24 cellular contexts compared by ENCODE assay signal in genomic region chr11:69243496-69244200, GRCh38. TPM values are rescaled to one million over a fixed set of nuclear protein-coding genes. Genes with fewer than 3 reads are reported as not detected.
A peak's percentile ranks its signal among the peaks of the same experiment; 100 is the strongest.
DNase-seq lines count a peak whose midpoint lies in the region; ATAC-seq and TF ChIP-seq lines count a peak whose summit lies in the region.
"Had no signal": no experiment of that assay in that cellular context is flagged by ENCODE, and none has a peak within 500 bp of the region (broad histone marks: within the 10 kb centered on the region; RNA-seq: fewer than 3 reads in every experiment).

No MANE protein-coding gene starts in this region.

- peak; percentile 5 for DNase-seq in DMS 273 (lab: John Stamatoyannopoulos, UW; ENCODE audit: unreplicated experiment)
- DNase-seq in DMS 273 treated with DMSO at 0.1 percent for 48 hours (lab: John Stamatoyannopoulos, UW) = no peak
- DNase-seq in NCI-H524 (lab: John Stamatoyannopoulos, UW) = peak; percentile 35 to 77
- DNase-seq in left lobe of liver (ENCODE audit: low spot score) = peak; percentile 21
- peak; percentile 42 for DNase-seq in type B pancreatic cell (ENCODE audit: extremely low spot score, unreplicated experiment)
- no peak for DNase-seq in activated T-cell treated with anti-CD3 and anti-CD28 coated beads, Interleukin-2, amount 50 U/mL, for 1 hour
- DNase-seq in NCI-H748 (lab: John Stamatoyannopoulos, UW; ENCODE audit: unreplicated experiment) = no peak
- no peak for DNase-seq in H7
- DNase-seq: ACHN; CD4-positive, alpha-beta T cell; COR-L47; DND-41; GM23248; HCEC 1CT; NCI-H1105; NCI-H146; NCI-H2029; NCI-H2227 treated with DMSO at 0.1 percent for 48 hours; NCI-H510A; NCI-H82; SJCRH30 had no signal

- no peaks in the 10 kb centered on the region for H3K36me3 ChIP-seq in H7 (replicated peaks; ENCODE audit: control insufficient read depth, insufficient read depth, low read length)
- H3K36me3 ChIP-seq: BLaER1, Peyer's patch, SJCRH30 had no signal

- no peak for ATAC-seq in left lobe of liver
- ATAC-seq: GM12878 had no signal

- H3K27me3 Mint-ChIP-seq in type B pancreatic cell = peaks cover 7% of the 10 kb centered on the region
- H3K27me3 Mint-ChIP-seq: CD4-positive, alpha-beta T cell had no signal

- peaks cover 12% of the 10 kb centered on the region for H3K4me1 Mint-ChIP-seq in type B pancreatic cell (ENCODE audit: unreplicated experiment)

- no peak overlapping the region for H3K4me3 Mint-ChIP-seq in type B pancreatic cell
- H3K4me3 Mint-ChIP-seq: CD4-positive, alpha-beta T cell had no signal

- H3K36me3 Mint-ChIP-seq in type B pancreatic cell = no peaks in the 10 kb centered on the region

- no peak overlapping the region for H3K27ac Mint-ChIP-seq in type B pancreatic cell
- H3K27ac Mint-ChIP-seq: CD4-positive, alpha-beta T cell had no signal

- no peak for TF ChIP-seq CTCF in type B pancreatic cell (conservative IDR thresholded peaks at IDR 0.05)

- H3K9me3 Mint-ChIP-seq in type B pancreatic cell = peaks cover 5% of the 10 kb centered on the region

- no peaks in the 10 kb centered on the region for H3K27me3 ChIP-seq in H7 (ENCODE audit: control insufficient read depth, insufficient read depth, low read length)
- H3K27me3 ChIP-seq: BLaER1, Peyer's patch, SJCRH30 had no signal

- no peak overlapping the region for H3K4me3 ChIP-seq in H7 (ENCODE audit: insufficient read depth, low read depth, low read length)
- H3K4me3 ChIP-seq: BLaER1, GM12878, GM23248, Peyer's patch, SJCRH30 had no signal

RNA-seq across cellular contexts. Expression of gene MYEOV, which starts 50.3 kb away (rescaled TPM):
- total RNA-seq in left lobe of liver = 0.78 TPM
- total RNA-seq in type B pancreatic cell (ENCODE audit: low replicate concordance) = 4.1 and 4.3 TPM in 2 replicates
- total RNA-seq in H7 (2014; rRNA removed; shearing (Covaris generic)) = 2.0 and 4.3 TPM in 2 replicates
- total RNA-seq: CD4-positive, alpha-beta T cell had no signal

Comparison
In these comparisons a context has a peak if more than half of its experiments do, and no peak if none do; other contexts are left out.
1. DNase-seq: peak in DMS 273 (single experiment), NCI-H524 (2 of 2), left lobe of liver (single experiment) and type B pancreatic cell (single experiment); none in DMS 273 treated with DMSO at 0.1 percent for 48 hours (single experiment), activated T-cell treated with anti-CD3 and anti-CD28 coated beads, Interleukin-2, amount 50 U/mL, for 1 hour (single experiment), NCI-H748 (single experiment) and H7 (single experiment).